In the genomic region with DNA sequence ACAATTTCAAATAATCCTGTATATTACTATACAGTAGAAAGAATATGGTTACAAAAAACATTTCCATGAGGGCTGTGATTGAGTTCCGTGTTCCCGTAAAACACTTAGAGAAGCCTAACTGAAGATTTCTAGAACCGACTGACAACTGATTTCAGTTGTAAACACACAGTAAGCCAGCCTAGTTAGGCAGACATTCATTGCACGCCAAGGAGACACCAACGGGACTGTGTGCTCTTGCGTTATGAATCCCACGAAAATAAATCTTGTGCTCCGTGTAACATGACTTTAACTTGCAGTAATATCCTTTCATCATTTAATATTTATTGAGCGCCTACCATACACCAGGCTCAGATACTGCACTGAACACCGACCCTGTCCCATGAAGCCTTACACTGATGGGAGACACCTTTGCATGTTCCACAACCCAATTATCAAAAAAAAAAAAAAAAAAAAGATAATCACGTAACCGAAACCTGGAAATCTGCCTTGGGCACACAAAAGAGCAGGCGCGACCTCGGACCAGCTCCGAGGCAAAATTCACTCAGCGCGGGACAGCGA, we compare ENCODE assay signal across 1 cellular context.
TF ChIP-seq lines count a peak whose summit lies in the region.

No MANE protein-coding gene starts in this region.

TF ChIP-seq in GM12878, 131 proteins besides CTCF, POLR2A, EP300 and RAD21 (continued from another document and continues in another):
- TF ChIP-seq, protein P1, sequence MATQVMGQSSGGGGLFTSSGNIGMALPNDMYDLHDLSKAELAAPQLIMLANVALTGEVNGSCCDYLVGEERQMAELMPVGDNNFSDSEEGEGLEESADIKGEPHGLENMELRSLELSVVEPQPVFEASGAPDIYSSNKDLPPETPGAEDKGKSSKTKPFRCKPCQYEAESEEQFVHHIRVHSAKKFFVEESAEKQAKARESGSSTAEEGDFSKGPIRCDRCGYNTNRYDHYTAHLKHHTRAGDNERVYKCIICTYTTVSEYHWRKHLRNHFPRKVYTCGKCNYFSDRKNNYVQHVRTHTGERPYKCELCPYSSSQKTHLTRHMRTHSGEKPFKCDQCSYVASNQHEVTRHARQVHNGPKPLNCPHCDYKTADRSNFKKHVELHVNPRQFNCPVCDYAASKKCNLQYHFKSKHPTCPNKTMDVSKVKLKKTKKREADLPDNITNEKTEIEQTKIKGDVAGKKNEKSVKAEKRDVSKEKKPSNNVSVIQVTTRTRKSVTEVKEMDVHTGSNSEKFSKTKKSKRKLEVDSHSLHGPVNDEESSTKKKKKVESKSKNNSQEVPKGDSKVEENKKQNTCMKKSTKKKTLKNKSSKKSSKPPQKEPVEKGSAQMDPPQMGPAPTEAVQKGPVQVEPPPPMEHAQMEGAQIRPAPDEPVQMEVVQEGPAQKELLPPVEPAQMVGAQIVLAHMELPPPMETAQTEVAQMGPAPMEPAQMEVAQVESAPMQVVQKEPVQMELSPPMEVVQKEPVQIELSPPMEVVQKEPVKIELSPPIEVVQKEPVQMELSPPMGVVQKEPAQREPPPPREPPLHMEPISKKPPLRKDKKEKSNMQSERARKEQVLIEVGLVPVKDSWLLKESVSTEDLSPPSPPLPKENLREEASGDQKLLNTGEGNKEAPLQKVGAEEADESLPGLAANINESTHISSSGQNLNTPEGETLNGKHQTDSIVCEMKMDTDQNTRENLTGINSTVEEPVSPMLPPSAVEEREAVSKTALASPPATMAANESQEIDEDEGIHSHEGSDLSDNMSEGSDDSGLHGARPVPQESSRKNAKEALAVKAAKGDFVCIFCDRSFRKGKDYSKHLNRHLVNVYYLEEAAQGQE (IDR thresholded peaks at IDR 0.05; ENCODE audit: low read depth, low read length): peak; percentile 68; the same call in 1 of the 2 replicates
- no peak for TF ChIP-seq SMAD5 (IDR thresholded peaks at IDR 0.05; ENCODE audit: low read depth)
- no peak for TF ChIP-seq CBX3 (IDR thresholded peaks at IDR 0.05; ENCODE audit: borderline replicate concordance, low read depth)
- no peak for TF ChIP-seq SUZ12 (IDR thresholded peaks at IDR 0.05; ENCODE audit: unreplicated experiment)
- TF ChIP-seq TARDBP (IDR thresholded peaks at IDR 0.05; ENCODE audit: borderline replicate concordance): no peak
- TF ChIP-seq SP1 (IDR thresholded peaks at IDR 0.05; ENCODE audit: low read depth, low read length): no peak
- TF ChIP-seq YY1 (IDR thresholded peaks at IDR 0.05; ENCODE audit: low read depth, low read length): no peak
- TF ChIP-seq JUND (IDR thresholded peaks at IDR 0.05; ENCODE audit: low read depth, low read length): no peak
- TF ChIP-seq, protein P2, sequence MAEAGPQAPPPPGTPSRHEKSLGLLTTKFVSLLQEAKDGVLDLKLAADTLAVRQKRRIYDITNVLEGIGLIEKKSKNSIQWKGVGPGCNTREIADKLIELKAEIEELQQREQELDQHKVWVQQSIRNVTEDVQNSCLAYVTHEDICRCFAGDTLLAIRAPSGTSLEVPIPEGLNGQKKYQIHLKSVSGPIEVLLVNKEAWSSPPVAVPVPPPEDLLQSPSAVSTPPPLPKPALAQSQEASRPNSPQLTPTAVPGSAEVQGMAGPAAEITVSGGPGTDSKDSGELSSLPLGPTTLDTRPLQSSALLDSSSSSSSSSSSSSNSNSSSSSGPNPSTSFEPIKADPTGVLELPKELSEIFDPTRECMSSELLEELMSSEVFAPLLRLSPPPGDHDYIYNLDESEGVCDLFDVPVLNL (IDR thresholded peaks at IDR 0.05; ENCODE audit: low read depth, low read length): no peak
- no peak for TF ChIP-seq MEF2A (IDR thresholded peaks at IDR 0.05; ENCODE audit: insufficient read depth, low read depth, low read length)
- TF ChIP-seq SMARCA5 (IDR thresholded peaks at IDR 0.05): no peak
- TF ChIP-seq SREBF1 (IDR thresholded peaks at IDR 0.05; ENCODE audit: low read length): no peak
- no peak for TF ChIP-seq CHD1 (IDR thresholded peaks at IDR 0.05; ENCODE audit: low read depth, low read length)
- TF ChIP-seq, protein P3, sequence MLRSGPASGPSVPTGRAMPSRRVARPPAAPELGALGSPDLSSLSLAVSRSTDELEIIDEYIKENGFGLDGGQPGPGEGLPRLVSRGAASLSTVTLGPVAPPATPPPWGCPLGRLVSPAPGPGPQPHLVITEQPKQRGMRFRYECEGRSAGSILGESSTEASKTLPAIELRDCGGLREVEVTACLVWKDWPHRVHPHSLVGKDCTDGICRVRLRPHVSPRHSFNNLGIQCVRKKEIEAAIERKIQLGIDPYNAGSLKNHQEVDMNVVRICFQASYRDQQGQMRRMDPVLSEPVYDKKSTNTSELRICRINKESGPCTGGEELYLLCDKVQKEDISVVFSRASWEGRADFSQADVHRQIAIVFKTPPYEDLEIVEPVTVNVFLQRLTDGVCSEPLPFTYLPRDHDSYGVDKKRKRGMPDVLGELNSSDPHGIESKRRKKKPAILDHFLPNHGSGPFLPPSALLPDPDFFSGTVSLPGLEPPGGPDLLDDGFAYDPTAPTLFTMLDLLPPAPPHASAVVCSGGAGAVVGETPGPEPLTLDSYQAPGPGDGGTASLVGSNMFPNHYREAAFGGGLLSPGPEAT (IDR thresholded peaks at IDR 0.05; ENCODE audit: low read depth): 0 out of 2 replicates have a peak, but pooled peaks have one; percentile 52
- TF ChIP-seq NR2C2 (IDR thresholded peaks at IDR 0.05; ENCODE audit: borderline replicate concordance, control insufficient read depth, insufficient read length, low read depth): no peak
- 0 out of 2 replicates have a peak, but pooled peaks have one; percentile 1 for TF ChIP-seq ZBED1 (IDR thresholded peaks at IDR 0.05; ENCODE audit: borderline replicate concordance)
- TF ChIP-seq, protein P4, sequence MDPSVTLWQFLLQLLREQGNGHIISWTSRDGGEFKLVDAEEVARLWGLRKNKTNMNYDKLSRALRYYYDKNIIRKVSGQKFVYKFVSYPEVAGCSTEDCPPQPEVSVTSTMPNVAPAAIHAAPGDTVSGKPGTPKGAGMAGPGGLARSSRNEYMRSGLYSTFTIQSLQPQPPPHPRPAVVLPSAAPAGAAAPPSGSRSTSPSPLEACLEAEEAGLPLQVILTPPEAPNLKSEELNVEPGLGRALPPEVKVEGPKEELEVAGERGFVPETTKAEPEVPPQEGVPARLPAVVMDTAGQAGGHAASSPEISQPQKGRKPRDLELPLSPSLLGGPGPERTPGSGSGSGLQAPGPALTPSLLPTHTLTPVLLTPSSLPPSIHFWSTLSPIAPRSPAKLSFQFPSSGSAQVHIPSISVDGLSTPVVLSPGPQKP (IDR thresholded peaks at IDR 0.05; ENCODE audit: low read depth, low read length): no peak
- no peak for TF ChIP-seq CREM (IDR thresholded peaks at IDR 0.05; ENCODE audit: low read depth)
- no peak for TF ChIP-seq RCOR1 (conservative IDR thresholded peaks at IDR 0.05; ENCODE audit: low read depth, low read length)
- TF ChIP-seq KLF5 (IDR thresholded peaks at IDR 0.05; ENCODE audit: partially characterized antibody): no peak
- TF ChIP-seq, protein P5, sequence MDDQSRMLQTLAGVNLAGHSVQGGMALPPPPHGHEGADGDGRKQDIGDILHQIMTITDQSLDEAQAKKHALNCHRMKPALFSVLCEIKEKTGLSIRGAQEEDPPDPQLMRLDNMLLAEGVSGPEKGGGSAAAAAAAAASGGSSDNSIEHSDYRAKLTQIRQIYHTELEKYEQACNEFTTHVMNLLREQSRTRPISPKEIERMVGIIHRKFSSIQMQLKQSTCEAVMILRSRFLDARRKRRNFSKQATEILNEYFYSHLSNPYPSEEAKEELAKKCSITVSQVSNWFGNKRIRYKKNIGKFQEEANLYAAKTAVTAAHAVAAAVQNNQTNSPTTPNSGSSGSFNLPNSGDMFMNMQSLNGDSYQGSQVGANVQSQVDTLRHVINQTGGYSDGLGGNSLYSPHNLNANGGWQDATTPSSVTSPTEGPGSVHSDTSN (IDR thresholded peaks at IDR 0.05; ENCODE audit: insufficient replicate concordance, low read depth, low read length): no peak
- TF ChIP-seq TBL1XR1 (IDR thresholded peaks at IDR 0.05; ENCODE audit: low read depth, low read length): 0 out of 2 replicates have a peak, but pooled peaks have one; percentile 22
- TF ChIP-seq POLR2AphosphoS2 (IDR thresholded peaks at IDR 0.05; ENCODE audit: low read depth, low read length): no peak
- no peak for TF ChIP-seq ZNF274 (IDR thresholded peaks at IDR 0.05; ENCODE audit: insufficient read depth, insufficient read length)
- no peak for TF ChIP-seq ASH2L (IDR thresholded peaks at IDR 0.05; ENCODE audit: borderline replicate concordance, low read depth)
- TF ChIP-seq MTA2 (IDR thresholded peaks at IDR 0.05; ENCODE audit: low read depth): no peak
- no peak for TF ChIP-seq FOXM1 (IDR thresholded peaks at IDR 0.05; ENCODE audit: low read depth, low read length)
- TF ChIP-seq, protein P6, sequence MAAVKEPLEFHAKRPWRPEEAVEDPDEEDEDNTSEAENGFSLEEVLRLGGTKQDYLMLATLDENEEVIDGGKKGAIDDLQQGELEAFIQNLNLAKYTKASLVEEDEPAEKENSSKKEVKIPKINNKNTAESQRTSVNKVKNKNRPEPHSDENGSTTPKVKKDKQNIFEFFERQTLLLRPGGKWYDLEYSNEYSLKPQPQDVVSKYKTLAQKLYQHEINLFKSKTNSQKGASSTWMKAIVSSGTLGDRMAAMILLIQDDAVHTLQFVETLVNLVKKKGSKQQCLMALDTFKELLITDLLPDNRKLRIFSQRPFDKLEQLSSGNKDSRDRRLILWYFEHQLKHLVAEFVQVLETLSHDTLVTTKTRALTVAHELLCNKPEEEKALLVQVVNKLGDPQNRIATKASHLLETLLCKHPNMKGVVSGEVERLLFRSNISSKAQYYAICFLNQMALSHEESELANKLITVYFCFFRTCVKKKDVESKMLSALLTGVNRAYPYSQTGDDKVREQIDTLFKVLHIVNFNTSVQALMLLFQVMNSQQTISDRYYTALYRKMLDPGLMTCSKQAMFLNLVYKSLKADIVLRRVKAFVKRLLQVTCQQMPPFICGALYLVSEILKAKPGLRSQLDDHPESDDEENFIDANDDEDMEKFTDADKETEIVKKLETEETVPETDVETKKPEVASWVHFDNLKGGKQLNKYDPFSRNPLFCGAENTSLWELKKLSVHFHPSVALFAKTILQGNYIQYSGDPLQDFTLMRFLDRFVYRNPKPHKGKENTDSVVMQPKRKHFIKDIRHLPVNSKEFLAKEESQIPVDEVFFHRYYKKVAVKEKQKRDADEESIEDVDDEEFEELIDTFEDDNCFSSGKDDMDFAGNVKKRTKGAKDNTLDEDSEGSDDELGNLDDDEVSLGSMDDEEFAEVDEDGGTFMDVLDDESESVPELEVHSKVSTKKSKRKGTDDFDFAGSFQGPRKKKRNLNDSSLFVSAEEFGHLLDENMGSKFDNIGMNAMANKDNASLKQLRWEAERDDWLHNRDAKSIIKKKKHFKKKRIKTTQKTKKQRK (IDR thresholded peaks at IDR 0.05; ENCODE audit: low read depth, low read length): no peak
- no peak for TF ChIP-seq ZZZ3 (IDR thresholded peaks at IDR 0.05; ENCODE audit: control insufficient read depth, insufficient read length, low read depth)
- no peak for TF ChIP-seq SUPT20H (IDR thresholded peaks at IDR 0.05; ENCODE audit: borderline replicate concordance, control insufficient read depth, low read depth, low read length)
- no peak for TF ChIP-seq CHD4 (IDR thresholded peaks at IDR 0.05)
- TF ChIP-seq, protein P7, sequence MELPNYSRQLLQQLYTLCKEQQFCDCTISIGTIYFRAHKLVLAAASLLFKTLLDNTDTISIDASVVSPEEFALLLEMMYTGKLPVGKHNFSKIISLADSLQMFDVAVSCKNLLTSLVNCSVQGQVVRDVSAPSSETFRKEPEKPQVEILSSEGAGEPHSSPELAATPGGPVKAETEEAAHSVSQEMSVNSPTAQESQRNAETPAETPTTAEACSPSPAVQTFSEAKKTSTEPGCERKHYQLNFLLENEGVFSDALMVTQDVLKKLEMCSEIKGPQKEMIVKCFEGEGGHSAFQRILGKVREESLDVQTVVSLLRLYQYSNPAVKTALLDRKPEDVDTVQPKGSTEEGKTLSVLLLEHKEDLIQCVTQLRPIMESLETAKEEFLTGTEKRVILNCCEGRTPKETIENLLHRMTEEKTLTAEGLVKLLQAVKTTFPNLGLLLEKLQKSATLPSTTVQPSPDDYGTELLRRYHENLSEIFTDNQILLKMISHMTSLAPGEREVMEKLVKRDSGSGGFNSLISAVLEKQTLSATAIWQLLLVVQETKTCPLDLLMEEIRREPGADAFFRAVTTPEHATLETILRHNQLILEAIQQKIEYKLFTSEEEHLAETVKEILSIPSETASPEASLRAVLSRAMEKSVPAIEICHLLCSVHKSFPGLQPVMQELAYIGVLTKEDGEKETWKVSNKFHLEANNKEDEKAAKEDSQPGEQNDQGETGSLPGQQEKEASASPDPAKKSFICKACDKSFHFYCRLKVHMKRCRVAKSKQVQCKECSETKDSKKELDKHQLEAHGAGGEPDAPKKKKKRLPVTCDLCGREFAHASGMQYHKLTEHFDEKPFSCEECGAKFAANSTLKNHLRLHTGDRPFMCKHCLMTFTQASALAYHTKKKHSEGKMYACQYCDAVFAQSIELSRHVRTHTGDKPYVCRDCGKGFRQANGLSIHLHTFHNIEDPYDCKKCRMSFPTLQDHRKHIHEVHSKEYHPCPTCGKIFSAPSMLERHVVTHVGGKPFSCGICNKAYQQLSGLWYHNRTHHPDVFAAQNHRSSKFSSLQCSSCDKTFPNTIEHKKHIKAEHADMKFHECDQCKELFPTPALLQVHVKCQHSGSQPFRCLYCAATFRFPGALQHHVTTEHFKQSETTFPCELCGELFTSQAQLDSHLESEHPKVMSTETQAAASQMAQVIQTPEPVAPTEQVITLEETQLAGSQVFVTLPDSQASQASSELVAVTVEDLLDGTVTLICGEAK (IDR thresholded peaks at IDR 0.05; ENCODE audit: borderline replicate concordance): no peak
- TF ChIP-seq MEF2B (IDR thresholded peaks at IDR 0.05; ENCODE audit: partially characterized antibody, poor library complexity, severe bottlenecking): no peak
- TF ChIP-seq, protein P8, sequence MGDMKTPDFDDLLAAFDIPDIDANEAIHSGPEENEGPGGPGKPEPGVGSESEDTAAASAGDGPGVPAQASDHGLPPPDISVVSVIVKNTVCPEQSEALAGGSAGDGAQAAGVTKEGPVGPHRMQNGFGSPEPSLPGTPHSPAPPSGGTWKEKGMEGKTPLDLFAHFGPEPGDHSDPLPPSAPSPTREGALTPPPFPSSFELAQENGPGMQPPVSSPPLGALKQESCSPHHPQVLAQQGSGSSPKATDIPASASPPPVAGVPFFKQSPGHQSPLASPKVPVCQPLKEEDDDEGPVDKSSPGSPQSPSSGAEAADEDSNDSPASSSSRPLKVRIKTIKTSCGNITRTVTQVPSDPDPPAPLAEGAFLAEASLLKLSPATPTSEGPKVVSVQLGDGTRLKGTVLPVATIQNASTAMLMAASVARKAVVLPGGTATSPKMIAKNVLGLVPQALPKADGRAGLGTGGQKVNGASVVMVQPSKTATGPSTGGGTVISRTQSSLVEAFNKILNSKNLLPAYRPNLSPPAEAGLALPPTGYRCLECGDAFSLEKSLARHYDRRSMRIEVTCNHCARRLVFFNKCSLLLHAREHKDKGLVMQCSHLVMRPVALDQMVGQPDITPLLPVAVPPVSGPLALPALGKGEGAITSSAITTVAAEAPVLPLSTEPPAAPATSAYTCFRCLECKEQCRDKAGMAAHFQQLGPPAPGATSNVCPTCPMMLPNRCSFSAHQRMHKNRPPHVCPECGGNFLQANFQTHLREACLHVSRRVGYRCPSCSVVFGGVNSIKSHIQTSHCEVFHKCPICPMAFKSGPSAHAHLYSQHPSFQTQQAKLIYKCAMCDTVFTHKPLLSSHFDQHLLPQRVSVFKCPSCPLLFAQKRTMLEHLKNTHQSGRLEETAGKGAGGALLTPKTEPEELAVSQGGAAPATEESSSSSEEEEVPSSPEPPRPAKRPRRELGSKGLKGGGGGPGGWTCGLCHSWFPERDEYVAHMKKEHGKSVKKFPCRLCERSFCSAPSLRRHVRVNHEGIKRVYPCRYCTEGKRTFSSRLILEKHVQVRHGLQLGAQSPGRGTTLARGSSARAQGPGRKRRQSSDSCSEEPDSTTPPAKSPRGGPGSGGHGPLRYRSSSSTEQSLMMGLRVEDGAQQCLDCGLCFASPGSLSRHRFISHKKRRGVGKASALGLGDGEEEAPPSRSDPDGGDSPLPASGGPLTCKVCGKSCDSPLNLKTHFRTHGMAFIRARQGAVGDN (IDR thresholded peaks at IDR 0.05): no peak
- TF ChIP-seq NFXL1 (IDR thresholded peaks at IDR 0.05; ENCODE audit: borderline replicate concordance): no peak
- no peak for TF ChIP-seq MYB (IDR thresholded peaks at IDR 0.05; ENCODE audit: borderline replicate concordance, low read depth, low read length)
- TF ChIP-seq BRCA1 (IDR thresholded peaks at IDR 0.05; ENCODE audit: low read depth, low read length): no peak
